Comparison of ENCODE assay signal across 20 cellular contexts in genomic region chr6:36751833-36752186, GRCh38. TPM values are rescaled to one million over a fixed set of nuclear protein-coding genes. Genes with fewer than 3 reads are reported as not detected.
DNase-seq lines count a peak whose midpoint lies in the region; ATAC-seq, FAIRE-seq and TF ChIP-seq lines count a peak whose summit lies in the region.
"Had no signal": no experiment of that assay in that cellular context is flagged by ENCODE, and none has a peak within 500 bp of the region (broad histone marks: within the 10 kb centered on the region; RNA-seq: fewer than 3 reads in every experiment).

No MANE protein-coding gene starts in this region.

- peaks cover 62% of the 10 kb centered on the region for H3K4me1 ChIP-seq in BLaER1
- H3K4me1 ChIP-seq in CD4-positive, alpha-beta memory T cell (ENCODE audit: insufficient read depth, low read length) = peaks cover 51% of the 10 kb centered on the region
- peaks cover 53% of the 10 kb centered on the region for H3K4me1 ChIP-seq in keratinocyte (ENCODE audit: control insufficient read depth, extremely low read depth, insufficient read depth, low read length)
- H3K4me1 ChIP-seq: right lobe of liver had no signal

- intact Hi-C loops in CD4-positive, alpha-beta memory T cell (cut with micrococcal nuclease) = no loop called here

- peaks cover 32% of the 10 kb centered on the region for H3K9me3 ChIP-seq in BLaER1
- no peaks in the 10 kb centered on the region for H3K9me3 ChIP-seq in CD4-positive, alpha-beta memory T cell (ENCODE audit: control insufficient read depth in 1 of 2, low read length in 2 of 2)
- no peaks in the 10 kb centered on the region for H3K9me3 ChIP-seq in keratinocyte (ENCODE audit: control insufficient read depth, low read depth, low read length)
- H3K9me3 ChIP-seq: right lobe of liver had no signal

- H3K4me3 ChIP-seq in BLaER1 (no peak overlapping the region), keratinocyte (ENCODE audit: control insufficient read depth in 2 of 3, extremely low read depth in 1 of 3, insufficient read depth in 2 of 3, low read depth in 1 of 3, low read length in 3 of 3) (no peak overlapping the region)
- H3K4me3 ChIP-seq in CD4-positive, alpha-beta memory T cell (ENCODE audit: low read length in 2 of 2) = no peak overlapping the region
- H3K4me3 ChIP-seq: dorsolateral prefrontal cortex, hepatocyte, right lobe of liver had no signal

- H3K4me2 ChIP-seq in BLaER1 (peak overlapping the region; percentile 67), keratinocyte (ENCODE audit: control insufficient read depth, extremely low read depth, insufficient read depth, low read depth, low read length) (peak overlapping the region; percentile 3)
- H3K4me2 ChIP-seq: hepatocyte had no signal

- ATAC-seq in activated CD8-positive, alpha-beta T cell treated with anti-CD3 and anti-CD28 coated beads, Interleukin-2, amount 10 ng/mL, durations not matched to agents 7 days and 5 days = no peak
- ATAC-seq in GM19395 (IDR thresholded peaks at IDR 0.05; ENCODE audit: unreplicated experiment) = no peak
- ATAC-seq: right lobe of liver had no signal

- H3K27me3 ChIP-seq in BLaER1 = no peaks in the 10 kb centered on the region
- H3K27me3 ChIP-seq in CD4-positive, alpha-beta memory T cell (ENCODE audit: insufficient read depth, low read length) = no peaks in the 10 kb centered on the region
- H3K27me3 ChIP-seq in keratinocyte (ENCODE audit: control insufficient read depth, extremely low read depth, insufficient read depth, low read length) = no peaks in the 10 kb centered on the region
- H3K27me3 ChIP-seq: brain microvascular endothelial cell, dorsolateral prefrontal cortex, hepatocyte, right lobe of liver had no signal

- FAIRE-seq in keratinocyte (lab: Jason Lieb, UNC) = no peak

- dilution Hi-C loops in keratinocyte (cut with MboI; ENCODE audit: extremely low pct_ligation_motif_present, low sequenced_read_pairs) = loop anchor here (10.0 kb wide), 1 partner anchor 137 kb away; no protein-coding TSS in a partner anchor

- H3K9me1 ChIP-seq in keratinocyte (ENCODE audit: control insufficient read depth, extremely low read depth, insufficient read depth, low read length) = peaks cover 3% of the 10 kb centered on the region

- H3K36me3 ChIP-seq in BLaER1 = no peaks in the 10 kb centered on the region
- no peaks in the 10 kb centered on the region for H3K36me3 ChIP-seq in CD4-positive, alpha-beta memory T cell (ENCODE audit: insufficient read depth, low read length)
- no peaks in the 10 kb centered on the region for H3K36me3 ChIP-seq in keratinocyte (ENCODE audit: control insufficient read depth in 2 of 2, extremely low read depth in 1 of 2, insufficient read depth in 2 of 2, low read length in 2 of 2)
- H3K36me3 ChIP-seq: brain microvascular endothelial cell, right lobe of liver had no signal

- H3K79me2 ChIP-seq in keratinocyte (ENCODE audit: control insufficient read depth, insufficient read depth, low read length) = no peaks in the 10 kb centered on the region
- H3K79me2 ChIP-seq: hepatocyte had no signal

- H3K9me3 Mint-ChIP-seq in CD4-positive, alpha-beta memory T cell = peaks cover 0 to 18% (median 5%) of the 10 kb centered on the region in 8 donors
- peaks cover 9% of the 10 kb centered on the region for H3K9me3 Mint-ChIP-seq in activated CD8-positive, alpha-beta T cell treated with anti-CD3 and anti-CD28 coated beads, Interleukin-2, amount 10 ng/mL, durations not matched to agents 7 days and 5 days (ENCODE audit: insufficient read depth)

- peak overlapping the region in 1 of 8 donors; percentile 42 for H3K4me3 Mint-ChIP-seq in CD4-positive, alpha-beta memory T cell
- no peak overlapping the region for H3K4me3 Mint-ChIP-seq in activated CD8-positive, alpha-beta T cell treated with anti-CD3 and anti-CD28 coated beads, Interleukin-2, amount 10 ng/mL, durations not matched to agents 7 days and 5 days

- peaks cover 36 to 58% (median 48%) of the 10 kb centered on the region in 4 donors for H3K4me1 Mint-ChIP-seq in CD4-positive, alpha-beta memory T cell
- peaks cover 52% of the 10 kb centered on the region for H3K4me1 Mint-ChIP-seq in activated CD8-positive, alpha-beta T cell treated with anti-CD3 and anti-CD28 coated beads, Interleukin-2, amount 10 ng/mL, durations not matched to agents 7 days and 5 days (ENCODE audit: low read depth)

- H2AFZ ChIP-seq in keratinocyte (ENCODE audit: control insufficient read depth, low read length) = no peak overlapping the region
- H2AFZ ChIP-seq: hepatocyte had no signal

- no peak for DNase-seq in CD4-positive, alpha-beta memory T cell
- no peak for DNase-seq in activated CD8-positive, alpha-beta T cell treated with anti-CD3 and anti-CD28 coated beads, Interleukin-2, amount 10 ng/mL, durations not matched to agents 7 days and 5 days
- no peak for DNase-seq in keratinocyte (ENCODE audit: low read depth, low spot score)
- no peak for DNase-seq in stimulated activated CD4-positive, alpha-beta T cell treated with anti-CD3 and anti-CD28 coated beads, Interleukin-1b, Interleukin-23, amount 100 ng/mL, for 48 hours
- DNase-seq in epidermal melanocyte (ENCODE audit: insufficient read length, low spot score) = no peak
- DNase-seq in activated CD8-positive, alpha-beta memory T cell treated with anti-CD3 and anti-CD28 coated beads for 24 hours = no peak
- DNase-seq: activated naive CD4-positive, alpha-beta T cell treated with anti-CD3 and anti-CD28 coated beads, Interleukin-2, amount 50 U/mL, for 16 hours; brain microvascular endothelial cell; kidney glomerular epithelial cell; mesendoderm; NCI-H1694 treated with DMSO at 0.1 percent for 48 hours; right lobe of liver; stimulated activated CD8-positive, alpha-beta memory T cell treated with anti-CD3 and anti-CD28 coated beads, Interleukin-4, amount 100 ng/mL, for 48 hours; trophoblast cell had no signal

- H3K27ac ChIP-seq in BLaER1 = peak overlapping the region; percentile 28
- H3K27ac ChIP-seq in CD4-positive, alpha-beta memory T cell (ENCODE audit: low read depth, low read length) = peak overlapping the region; percentile 45
- H3K27ac ChIP-seq in keratinocyte (ENCODE audit: control insufficient read depth, insufficient read depth, low read length) = no peak overlapping the region
- H3K27ac ChIP-seq: brain microvascular endothelial cell, dorsolateral prefrontal cortex, hepatocyte, right lobe of liver had no signal

- H3K27me3 Mint-ChIP-seq in CD4-positive, alpha-beta memory T cell = no peaks in the 10 kb centered on the region
- H3K27me3 Mint-ChIP-seq in activated CD8-positive, alpha-beta T cell treated with anti-CD3 and anti-CD28 coated beads, Interleukin-2, amount 10 ng/mL, durations not matched to agents 7 days and 5 days (ENCODE audit: low read depth) = no peaks in the 10 kb centered on the region

- POLR2A ChIA-PET in CD4-positive, alpha-beta memory T cell (lab: Charles Lee; ENCODE audit: partially characterized antibody) = no interaction called here
- POLR2A ChIA-PET in activated CD8-positive, alpha-beta T cell treated with anti-CD3 and anti-CD28 coated beads, Interleukin-2, amount 10 ng/mL, durations not matched to agents 7 days and 5 days (lab: Charles Lee) = no interaction called here

- TF ChIP-seq CTCF in keratinocyte (optimal IDR thresholded peaks at IDR 0.05 in 1 of 3, IDR thresholded peaks at IDR 0.05 in 1 of 3, conservative IDR thresholded peaks at IDR 0.05 in 1 of 3; ENCODE audit: extremely low read depth in 1 of 3, insufficient read depth in 2 of 3, low read length in 3 of 3) = no peak

- peak overlapping the region; percentile 23 to 96 (median 84) for H3K27ac Mint-ChIP-seq in CD4-positive, alpha-beta memory T cell
- H3K27ac Mint-ChIP-seq in activated CD8-positive, alpha-beta T cell treated with anti-CD3 and anti-CD28 coated beads, Interleukin-2, amount 10 ng/mL, durations not matched to agents 7 days and 5 days = peak overlapping the region; percentile 59

- H3K9ac ChIP-seq in BLaER1 = no peak overlapping the region
- no peak overlapping the region for H3K9ac ChIP-seq in keratinocyte (ENCODE audit: control insufficient read depth, extremely low read depth, insufficient read depth, low read length)

- no peaks in the 10 kb centered on the region for H4K20me1 ChIP-seq in BLaER1
- no peaks in the 10 kb centered on the region for H4K20me1 ChIP-seq in keratinocyte (ENCODE audit: control insufficient read depth, extremely low read depth, insufficient read depth, low read length)

- CTCF ChIA-PET in CD4-positive, alpha-beta memory T cell (lab: Charles Lee; ENCODE audit: partially characterized antibody) = interaction anchor here (1.4 to 2.9 kb wide), 5 partner anchors 9 to 329 kb away, joined by 3 to 10 read pairs (median 4); no protein-coding TSS in a partner anchor
- CTCF ChIA-PET in activated CD8-positive, alpha-beta T cell treated with anti-CD3 and anti-CD28 coated beads, Interleukin-2, amount 10 ng/mL, durations not matched to agents 7 days and 5 days (lab: Charles Lee) = interaction anchor here (0.7 to 11.9 kb wide), 4 partner anchors 18 to 135 kb away, joined by 3 to 158 read pairs (median 66); partner anchors contain the start of gene CDKN1A

- H3K36me3 Mint-ChIP-seq in CD4-positive, alpha-beta memory T cell = peaks cover 0 to 8% of the 10 kb centered on the region in 2 donors
- H3K36me3 Mint-ChIP-seq in activated CD8-positive, alpha-beta T cell treated with anti-CD3 and anti-CD28 coated beads, Interleukin-2, amount 10 ng/mL, durations not matched to agents 7 days and 5 days (ENCODE audit: low read depth) = peaks cover 5% of the 10 kb centered on the region

RNA-seq across cellular contexts. Expression of gene RAB44, which starts 54.2 kb away (rescaled TPM):
- not detected for total RNA-seq in CD4-positive, alpha-beta memory T cell
- not detected for polyA plus RNA-seq in CD4-positive, alpha-beta memory T cell
- total RNA-seq in activated CD8-positive, alpha-beta T cell treated with anti-CD3 and anti-CD28 coated beads, Interleukin-2, amount 10 ng/mL, durations not matched to agents 7 days and 5 days = not detected
- polyA plus RNA-seq in keratinocyte = 0.03 TPM in 2 of 3 replicates, not detected in the other
- 0.07 TPM for polyA plus RNA-seq in keratinocyte (2011; ENCODE audit: low read depth)
- not detected in 2 replicates for polyA plus RNA-seq in keratinocyte (2011; cell fraction: cytosol; rRNA removed)
- polyA plus RNA-seq in keratinocyte (2011; cell fraction: nucleus; rRNA removed) = 0.03 and 0.05 TPM in 2 replicates
- polyA plus RNA-seq in keratinocyte (2012; ENCODE audit: low replicate concordance) = 0.13 TPM in 1 of 2 replicates, not detected in the other
- not detected in 3 replicates for polyA minus RNA-seq in keratinocyte
- polyA minus RNA-seq in keratinocyte (2011; cell fraction: cytosol; rRNA and poly(A)+ RNA removed) = not detected
- polyA minus RNA-seq in keratinocyte (2011; cell fraction: nucleus; rRNA and poly(A)+ RNA removed) = not detected in 2 replicates
- total RNA-seq: hepatocyte, M059J, SK-MEL-5 had no signal
- polyA plus RNA-seq: hepatocyte had no signal
